ENCODE assay signal across 9 cellular contexts in genomic region chr2:201120500-201120899, GRCh38. TPM values are rescaled to one million over a fixed set of nuclear protein-coding genes. Genes with fewer than 3 reads are reported as not detected.
A peak's percentile ranks its signal among the peaks of the same experiment; 100 is the strongest.
DNase-seq lines count a peak whose midpoint lies in the region; ATAC-seq and TF ChIP-seq lines count a peak whose summit lies in the region.
"Had no signal": no experiment of that assay in that cellular context is flagged by ENCODE, and none has a peak within 500 bp of the region (broad histone marks: within the 10 kb centered on the region; RNA-seq: fewer than 3 reads in every experiment).

No MANE protein-coding gene starts in this region.

- no peaks in the 10 kb centered on the region for H4K20me1 ChIP-seq in OCI-LY3 (ENCODE audit: insufficient read depth, low read length)

- TF ChIP-seq POLR2A in sigmoid colon (IDR thresholded peaks at IDR 0.05) = no peak

- intact Hi-C loops in sigmoid colon (cut with DNase I) = no loop called here

- no peak overlapping the region for H2AFZ ChIP-seq in OCI-LY3 (ENCODE audit: low read depth, low read length)

- ATAC-seq in GM21447 (IDR thresholded peaks at IDR 0.05; ENCODE audit: unreplicated experiment) = no peak
- ATAC-seq in GM21515 (IDR thresholded peaks at IDR 0.05; ENCODE audit: unreplicated experiment) = no peak

- H3K4me1 Mint-ChIP-seq in endodermal cell = peaks cover 59% of the 10 kb centered on the region

- peaks cover 55% of the 10 kb centered on the region for H3K4me1 ChIP-seq in OCI-LY3 (ENCODE audit: low read length)
- H3K4me1 ChIP-seq in endodermal cell (ENCODE audit: control insufficient read depth, insufficient read depth, low read length) = peaks cover 10% of the 10 kb centered on the region
- peaks cover 0 to 72% (median 47%) of the 10 kb centered on the region in 4 donors for H3K4me1 ChIP-seq in sigmoid colon

- peak overlapping the region; percentile 95 for H3K4me3 Mint-ChIP-seq in endodermal cell

- peak overlapping the region; percentile 96 for H3K4me3 ChIP-seq in GM06990 (replicated peaks; ENCODE audit: low read depth, low read length)
- H3K4me3 ChIP-seq in OCI-LY3 (ENCODE audit: low read length) = peak overlapping the region; percentile 94
- peak overlapping the region; percentile 95 for H3K4me3 ChIP-seq in endodermal cell (ENCODE audit: low read length)
- H3K4me3 ChIP-seq in sigmoid colon = peak overlapping the region in 2 of 4 donors; percentile 82 to 88

- H3K4me2 ChIP-seq in OCI-LY3 (ENCODE audit: low read length) = peak overlapping the region; percentile 94

- TF ChIP-seq CTCF in GM06990 (IDR thresholded peaks at IDR 0.05; ENCODE audit: insufficient read depth, low read length, poor library complexity, severe bottlenecking) (no peak), OCI-LY3 (IDR thresholded peaks at IDR 0.05; ENCODE audit: low read depth, low read length) (no peak), endodermal cell (conservative IDR thresholded peaks at IDR 0.05) (no peak), sigmoid colon (IDR thresholded peaks at IDR 0.05) (no peak)

- H3K36me3 ChIP-seq in GM06990 (ENCODE audit: control insufficient read depth, insufficient read depth, low read length) (no peaks in the 10 kb centered on the region; the same call in none of the 2 replicates), OCI-LY3 (replicated peaks; ENCODE audit: low read depth, low read length) (peaks cover 46% of the 10 kb centered on the region), endodermal cell (ENCODE audit: control insufficient read depth, insufficient read depth, low read length) (peaks cover 25% of the 10 kb centered on the region), sigmoid colon (peaks cover 0 to 6% (median 0%) of the 10 kb centered on the region in 4 donors)

- H3K27me3 Mint-ChIP-seq in endodermal cell (ENCODE audit: insufficient read depth) = no peaks in the 10 kb centered on the region

- H3K27ac ChIP-seq in OCI-LY3 (ENCODE audit: low read length) = peak overlapping the region; percentile 96
- peak overlapping the region; percentile 74 for H3K27ac ChIP-seq in endodermal cell (ENCODE audit: low read depth, low read length)
- H3K27ac ChIP-seq in sigmoid colon = peak overlapping the region; percentile 12 to 99 (median 62)

- H3K9me3 ChIP-seq in OCI-LY3 (ENCODE audit: insufficient read depth, low read length) = no peaks in the 10 kb centered on the region
- H3K9me3 ChIP-seq in endodermal cell (ENCODE audit: control insufficient read depth, low read length) = peaks cover 5% of the 10 kb centered on the region
- no peaks in the 10 kb centered on the region for H3K9me3 ChIP-seq in sigmoid colon

- peak overlapping the region; percentile 82 for H3K27ac Mint-ChIP-seq in endodermal cell

- peaks cover 27% of the 10 kb centered on the region for H3K36me3 Mint-ChIP-seq in endodermal cell (ENCODE audit: low read depth)

- DNase-seq in GM06990 (ENCODE audit: extremely low read depth, insufficient read length) (no peak), endodermal cell (no peak), sigmoid colon (no peak), dermis blood vessel endothelial cell (no peak), NCI-H1092 (lab: John Stamatoyannopoulos, UW) (no peak)
- DNase-seq: NCI-H69 had no signal

- H3K27me3 ChIP-seq in GM06990 (replicated peaks; ENCODE audit: control insufficient read depth, insufficient read depth, low read length) (no peaks in the 10 kb centered on the region), OCI-LY3 (ENCODE audit: low read depth, low read length) (no peaks in the 10 kb centered on the region), endodermal cell (ENCODE audit: control insufficient read depth, insufficient read depth, low read length, poor library complexity, severe bottlenecking) (no peaks in the 10 kb centered on the region), sigmoid colon (no peaks in the 10 kb centered on the region)

- peaks cover 95% of the 10 kb centered on the region for H3K79me2 ChIP-seq in OCI-LY3 (ENCODE audit: low read length)

- H3K9me3 Mint-ChIP-seq in endodermal cell = no peaks in the 10 kb centered on the region

- H3K9ac ChIP-seq in OCI-LY3 (ENCODE audit: low read length) (peak overlapping the region; percentile 99), endodermal cell (ENCODE audit: extremely low read depth, low read length, poor library complexity, severe bottlenecking) (peak overlapping the region; percentile 96)

- no peak for TF ChIP-seq EP300 in sigmoid colon (IDR thresholded peaks at IDR 0.05)

RNA-seq across cellular contexts. Expression of gene CFLAR, which starts 4.5 kb away (rescaled TPM):
- total RNA-seq in endodermal cell (100 to 1,000 TPM; 168 to 197 TPM), sigmoid colon (100 to 1,000 TPM; 113 to 243 (median 195) TPM), dermis blood vessel endothelial cell (174 and 316 TPM in 2 replicates)
- polyA plus RNA-seq in endodermal cell (2013, experiment 1 of 2) = 29.0 TPM
- polyA plus RNA-seq in endodermal cell (2013, experiment 2 of 2) = 34.7 TPM
- polyA plus RNA-seq in sigmoid colon = 10 to 100 TPM; 32.4 to 92.6 (median 36.8) TPM

RNA-seq across cellular contexts. Expression of gene NDUFB3, which starts 48.7 kb away (rescaled TPM):
- total RNA-seq in endodermal cell (100 to 1,000 TPM in 1 of 2 donors, 10 to 100 TPM in 1; 82.3 to 163 TPM), sigmoid colon (10 to 100 TPM; 85.3 to 97.9 (median 89.8) TPM), dermis blood vessel endothelial cell (82.0 and 92.2 TPM in 2 replicates)
- polyA plus RNA-seq in endodermal cell (2013, experiment 1 of 2) = 95.5 TPM
- polyA plus RNA-seq in endodermal cell (2013, experiment 2 of 2) = 101 TPM
- polyA plus RNA-seq in sigmoid colon = 100 to 1,000 TPM; 146 to 370 (median 219) TPM

RNA-seq across cellular contexts. Expression of gene HYCC2, which starts 49.0 kb away (rescaled TPM):
- total RNA-seq in endodermal cell (10 to 100 TPM; 18.8 to 47.6 TPM), sigmoid colon (10 to 100 TPM; 13.6 to 20.2 (median 18.7) TPM), dermis blood vessel endothelial cell (13.6 and 14.2 TPM in 2 replicates)
- 7.6 TPM for polyA plus RNA-seq in endodermal cell (2013, experiment 1 of 2)
- polyA plus RNA-seq in endodermal cell (2013, experiment 2 of 2) = 7.5 TPM
- polyA plus RNA-seq in sigmoid colon = 10 to 100 TPM in 1 of 3 donors, 1 to 10 TPM in 2; 4.8 to 10.9 (median 7.8) TPM
